ENCODE assay signal across 14 cellular contexts in genomic region chr2:237901932-237902846, GRCh38. TPM values are rescaled to one million over a fixed set of nuclear protein-coding genes. Genes with fewer than 3 reads are reported as not detected.
DNase-seq lines count a peak whose midpoint lies in the region; ATAC-seq lines count a peak whose summit lies in the region.
"Had no signal": no experiment of that assay in that cellular context is flagged by ENCODE, and none has a peak within 500 bp of the region (broad histone marks: within the 10 kb centered on the region; RNA-seq: fewer than 3 reads in every experiment).

No MANE protein-coding gene starts in this region.

- WGBS in right cardiac atrium, result 75% methylated on average over 22 of the region's 22 CpGs

- H3K4me3 ChIP-seq in right cardiac atrium (ENCODE audit: low read length) (no peak overlapping the region), stomach smooth muscle (ENCODE audit: low read length in 2 of 2) (no peak overlapping the region)

- no peak overlapping the region for H3K9ac ChIP-seq in stomach smooth muscle (ENCODE audit: low read length in 2 of 2)

- intact Hi-C loops in right cardiac atrium (cut with DNase I), result no loop called here

- peak; percentile 48 for DNase-seq in activated effector memory CD4-positive, alpha-beta T cell treated with anti-CD3 and anti-CD28 coated beads, Interleukin-2, amount 50 U/mL, for 16 hours
- no peak for DNase-seq in activated effector memory CD4-positive, alpha-beta T cell treated with Interleukin-2 at 50 U/mL for 16 hours
- peak in 2 of 3 donors; percentile 48 to 66 for DNase-seq in right cardiac atrium
- DNase-seq in HUDEP-2 (lab: John Stamatoyannopoulos, UW; ENCODE audit: unreplicated experiment in 76 of 76), result no peak
- no peak for DNase-seq in HK-2 (ENCODE audit: unreplicated experiment)
- DNase-seq in RKO (ENCODE audit: low spot score), result no peak
- DNase-seq: MM.1S, NCI-H510A treated with DMSO at 0.1 percent for 48 hours, SIG-M5 had no signal

- H3K4me1 ChIP-seq in right cardiac atrium (ENCODE audit: control insufficient read depth, insufficient read depth, low read length), result peaks cover 4% of the 10 kb centered on the region
- peaks cover 62% of the 10 kb centered on the region for H3K4me1 ChIP-seq in stomach smooth muscle (ENCODE audit: control insufficient read depth, insufficient read depth, low read length)

- peak overlapping the region; percentile 37 for H3K4me3 Mint-ChIP-seq in T-helper 1 cell treated with Interleukin-12 subunit alpha and Interleukin-12 subunit beta and Interleukin-4 antibody, amounts not matched to agents 30 μg/mL and 1 μg/mL, for 36 hours
- H3K4me3 Mint-ChIP-seq: nephron had no signal

- peaks cover under 1 to 3% of the 10 kb centered on the region in 2 donors for H3K36me3 ChIP-seq in stomach smooth muscle (ENCODE audit: control insufficient read depth in 2 of 2, insufficient read depth in 2 of 2, low read length in 2 of 2)

- peak overlapping the region; percentile 89 for H3K27ac Mint-ChIP-seq in T-helper 1 cell treated with Interleukin-12 subunit alpha and Interleukin-12 subunit beta and Interleukin-4 antibody, amounts not matched to agents 30 μg/mL and 1 μg/mL, for 36 hours
- H3K27ac Mint-ChIP-seq: nephron had no signal

- H3K27ac ChIP-seq in right cardiac atrium (ENCODE audit: low read length) (no peak overlapping the region), stomach smooth muscle (ENCODE audit: low read length) (peak overlapping the region; percentile 49)

- H3K9me3 ChIP-seq in right cardiac atrium (ENCODE audit: control insufficient read depth, low read length) (no peaks in the 10 kb centered on the region), stomach smooth muscle (ENCODE audit: control insufficient read depth in 2 of 2, low read length in 2 of 2) (no peaks in the 10 kb centered on the region)

- H3K27me3 Mint-ChIP-seq in T-helper 1 cell treated with Interleukin-12 subunit alpha and Interleukin-12 subunit beta and Interleukin-4 antibody, amounts not matched to agents 30 μg/mL and 1 μg/mL, for 36 hours (ENCODE audit: low read depth), result no peaks in the 10 kb centered on the region

- peaks cover 58% of the 10 kb centered on the region for H3K4me1 Mint-ChIP-seq in T-helper 1 cell treated with Interleukin-12 subunit alpha and Interleukin-12 subunit beta and Interleukin-4 antibody, amounts not matched to agents 30 μg/mL and 1 μg/mL, for 36 hours (ENCODE audit: low read depth)

- peaks cover 11% of the 10 kb centered on the region for H3K36me3 Mint-ChIP-seq in T-helper 1 cell treated with Interleukin-12 subunit alpha and Interleukin-12 subunit beta and Interleukin-4 antibody, amounts not matched to agents 30 μg/mL and 1 μg/mL, for 36 hours (ENCODE audit: low read depth)

- H3K9me3 Mint-ChIP-seq in T-helper 1 cell treated with Interleukin-12 subunit alpha and Interleukin-12 subunit beta and Interleukin-4 antibody, amounts not matched to agents 30 μg/mL and 1 μg/mL, for 36 hours, result peaks cover 3% of the 10 kb centered on the region

- no peaks in the 10 kb centered on the region for H3K27me3 ChIP-seq in right cardiac atrium (ENCODE audit: control insufficient read depth, insufficient read depth)
- no peaks in the 10 kb centered on the region for H3K27me3 ChIP-seq in stomach smooth muscle (ENCODE audit: control insufficient read depth in 1 of 2, insufficient read depth in 2 of 2, low read length in 2 of 2)

- ATAC-seq in right cardiac atrium, result no peak

RNA-seq across cellular contexts. Expression of gene RAMP1, which starts 42.8 kb away (rescaled TPM):
- total RNA-seq in right cardiac atrium, result 100 to 1,000 TPM; 122 to 276 (median 160) TPM
- 164 TPM for polyA plus RNA-seq in right cardiac atrium
- total RNA-seq: endothelial cell of umbilical vein, H4 had no signal

Comparison
In these comparisons a context has a peak if more than half of its experiments do, and no peak if none do; other contexts are left out.
1. DNase-seq: peak in activated effector memory CD4-positive, alpha-beta T cell treated with anti-CD3 and anti-CD28 coated beads, Interleukin-2, amount 50 U/mL, for 16 hours (single experiment) and right cardiac atrium (2 of 3); none in activated effector memory CD4-positive, alpha-beta T cell treated with Interleukin-2 at 50 U/mL for 16 hours (single experiment), HUDEP-2 (0 of 76), HK-2 (single experiment) and RKO (single experiment).